ENCODE assay signal across 11 cellular contexts in genomic region chrX:154040307-154040756, GRCh38. TPM values are rescaled to one million over a fixed set of nuclear protein-coding genes. Genes with fewer than 3 reads are reported as not detected.
DNase-seq lines count a peak whose midpoint lies in the region; ATAC-seq, FAIRE-seq and TF ChIP-seq lines count a peak whose summit lies in the region.
"Had no signal": no experiment of that assay in that cellular context is flagged by ENCODE, and none has a peak within 500 bp of the region (broad histone marks: within the 10 kb centered on the region; RNA-seq: fewer than 3 reads in every experiment).

No MANE protein-coding gene starts in this region.

- intact Hi-C loops in heart left ventricle (cut with DNase I) (loop anchor here in 1 of 10 donors (10.0 kb wide), 1 partner anchor 54 kb away; the partner anchor contains the start of gene MECP2), left ventricle myocardium superior (cut with micrococcal nuclease) (no loop called here), adrenal gland (cut with DNase I) (no loop called here), HepG2 (cut with micrococcal nuclease; ENCODE audit: unreplicated experiment) (no loop called here)

- no peak for DNase-seq in heart left ventricle
- DNase-seq in left ventricle myocardium superior: no peak
- peak in 1 of 7 donors; percentile 11 for DNase-seq in adrenal gland
- DNase-seq in HepG2 (ENCODE audit: low spot score): peak; percentile 64
- DNase-seq in ureter (ENCODE audit: low spot score): no peak
- DNase-seq: Karpas-422; stimulated activated CD4-positive, alpha-beta T cell treated with anti-CD3 and anti-CD28 coated beads, Interleukin-4, amount 100 ng/mL, for 24 hours had no signal

- BruUV-seq in HepG2 (replicated peaks; lab: Mats Ljungman, UMichigan): no TSS peak

- H3K9me3 ChIP-seq in heart left ventricle: no peaks in the 10 kb centered on the region
- no peaks in the 10 kb centered on the region for H3K9me3 ChIP-seq in adrenal gland (replicated peaks in 1 of 3)
- H3K9me3 ChIP-seq in HepG2 (ENCODE audit: low read length): no peaks in the 10 kb centered on the region

- H3K9ac ChIP-seq in HepG2 (ENCODE audit: insufficient read depth, low read depth, low read length): no peak overlapping the region

- H4K20me1 ChIP-seq in HepG2 (ENCODE audit: insufficient read depth, low read length): no peaks in the 10 kb centered on the region

- no peak overlapping the region for H3K4me2 ChIP-seq in HepG2 (ENCODE audit: low read depth, low read length)

- TF ChIP-seq CTCF in heart left ventricle (IDR thresholded peaks at IDR 0.05) (no peak), adrenal gland (IDR thresholded peaks at IDR 0.05) (no peak), HepG2 (CRISPR knock-in tag; IDR thresholded peaks at IDR 0.05) (no peak)

- H2AFZ ChIP-seq in HepG2 (ENCODE audit: low read length): no peak overlapping the region

- peak overlapping the region in 2 of 12 donors; percentile 32 to 51 for H3K27ac ChIP-seq in heart left ventricle
- H3K27ac ChIP-seq in adrenal gland: peak overlapping the region in 3 of 5 donors; percentile 68 to 78 (median 72)
- peak overlapping the region; percentile 30 for H3K27ac ChIP-seq in HepG2 (ENCODE audit: extremely low read length, insufficient read depth, low read length)
- H3K27ac ChIP-seq in urinary bladder (ENCODE audit: low read depth): peak overlapping the region; percentile 59
- H3K27ac ChIP-seq: VCaP had no signal

- H3K36me3 ChIP-seq in heart left ventricle (peaks cover 0 to 4% (median 0%) of the 10 kb centered on the region in 9 donors), adrenal gland (replicated peaks in 1 of 2) (no peaks in the 10 kb centered on the region), HepG2 (replicated peaks in 1 of 2; ENCODE audit: control insufficient read depth in 1 of 2, insufficient read depth in 2 of 2, low read length in 2 of 2) (peaks cover 0 to 6% of the 10 kb centered on the region in 2 experiments; a peak in 1 of 5 replicates), urinary bladder (ENCODE audit: insufficient read depth) (no peaks in the 10 kb centered on the region)

- CTCF ChIA-PET in HepG2 (lab: Yijun Ruan, JAX; ENCODE audit: low intra/inter-chr PET ratio, low total read pairs): no interaction called here

- no peak for TF ChIP-seq EP300 in HepG2 (IDR thresholded peaks at IDR 0.05; ENCODE audit: low read depth in 2 of 2, low read length in 2 of 2)
- TF ChIP-seq EP300 in HepG2 (CRISPR knock-in tag; IDR thresholded peaks at IDR 0.05; ENCODE audit: borderline replicate concordance): no peak

- TF ChIP-seq RAD21 in HepG2 (CRISPR knock-in tag; IDR thresholded peaks at IDR 0.05): no peak

- POLR2A ChIA-PET in HepG2 (lab: Yijun Ruan, JAX): interaction anchor here (0.7 to 1.2 kb wide), 3 partner anchors 9 to 56 kb away, joined by 3 read pairs; no protein-coding TSS in a partner anchor

- H3K79me2 ChIP-seq in HepG2 (ENCODE audit: insufficient read depth, low read length): peaks cover 8% of the 10 kb centered on the region

- TF ChIP-seq POLR2A in heart left ventricle (IDR thresholded peaks at IDR 0.05) (no peak), adrenal gland (IDR thresholded peaks at IDR 0.05) (peak in 1 of 2 donors; percentile 74), HepG2 (IDR thresholded peaks at IDR 0.05; ENCODE audit: insufficient read depth in 1 of 2, low read depth in 2 of 2, low read length in 2 of 2) (no peak)

- H3K4me3 ChIP-seq in heart left ventricle (no peak overlapping the region), adrenal gland (no peak overlapping the region), HepG2 (replicated peaks in 1 of 3; ENCODE audit: insufficient read depth in 1 of 3, low read depth in 2 of 3, low read length in 3 of 3) (no peak overlapping the region), urinary bladder (ENCODE audit: low read depth, low read length) (no peak overlapping the region)

- peak; percentile 67 for FAIRE-seq in HepG2 (lab: Jason Lieb, UNC)

- WGBS in heart left ventricle, 4 donors: 27 to 38% (median 35%) methylated on average over 7 of the region's 7 CpGs
- 8 to 52% (median 31%) methylated on average over 7 of the region's 7 CpGs for WGBS in adrenal gland, 4 donors
- WGBS in HepG2 (ENCODE audit: low lambda C conversion rate): 25% methylated on average over 7 of the region's 7 CpGs
- 14% methylated on average over 7 of the region's 7 CpGs for WGBS in urinary bladder

- ATAC-seq in heart left ventricle (peak in 3 of 4 donors; percentile 31 to 54 (median 38)), left ventricle myocardium superior (no peak), HepG2 (peak; percentile 74), HG02870 (IDR thresholded peaks at IDR 0.05; ENCODE audit: unreplicated experiment) (no peak), GM19397 (IDR thresholded peaks at IDR 0.05; ENCODE audit: unreplicated experiment) (no peak)

- in situ Hi-C loops in HepG2 (cut with HindIII; ENCODE audit: extremely low pct_ligation_motif_present, low pct_unique_long_range_greater_than_20kb): no loop called here

- H3K4me1 ChIP-seq in heart left ventricle (peaks cover 0 to 57% (median 37%) of the 10 kb centered on the region in 12 donors), adrenal gland (replicated peaks in 1 of 2) (peaks cover 0 to 24% of the 10 kb centered on the region in 2 donors), HepG2 (ENCODE audit: insufficient read depth, low read length) (peaks cover 37% of the 10 kb centered on the region), urinary bladder (ENCODE audit: insufficient read depth) (no peaks in the 10 kb centered on the region)

- peaks cover 0 to 37% (median 0%) of the 10 kb centered on the region in 9 donors for H3K27me3 ChIP-seq in heart left ventricle
- H3K27me3 ChIP-seq in adrenal gland: peaks cover 5% of the 10 kb centered on the region
- H3K27me3 ChIP-seq in HepG2 (ENCODE audit: control insufficient read depth in 1 of 2, insufficient read depth in 2 of 2, low read length in 2 of 2): no peaks in the 10 kb centered on the region

RNA-seq across cellular contexts. Expression of gene IRAK1, which starts 20.6 kb away (rescaled TPM):
- total RNA-seq in heart left ventricle (10 to 100 TPM; 22.0 to 79.2 (median 29.7) TPM), left ventricle myocardium superior (33.9 TPM), adrenal gland (100 to 1,000 TPM in 4 of 8 donors, 10 to 100 TPM in 4; 79.9 to 142 (median 111) TPM), HepG2 (2016; rRNA removed; fragmentation: Illumina TruSeq; extraction: Trizol) (69.8 and 77.3 TPM in 2 replicates), urinary bladder (9.5 TPM), ureter (103 TPM)
- polyA plus RNA-seq in heart left ventricle (10 to 100 TPM; 23.8 to 89.3 TPM), adrenal gland (10 to 100 TPM; 36.9 to 70.1 (median 63.4) TPM), HepG2 (2011; rRNA removed) (57.7 and 83.5 TPM in 2 replicates), urinary bladder (67.2 TPM)
- total RNA-seq in HepG2 (2016; cell fraction: cytosol; rRNA removed; fragmentation: Illumina TruSeq; extraction: Trizol; ENCODE audit: low read depth): 104 and 121 TPM in 2 replicates
- total RNA-seq in HepG2 (2016; cell fraction: insoluble cytoplasmic fraction; rRNA removed; fragmentation: Illumina TruSeq; extraction: Trizol): 57.7 and 81.1 TPM in 2 replicates
- 244 and 255 TPM in 2 replicates for total RNA-seq in HepG2 (2016; cell fraction: membrane; rRNA removed; fragmentation: Illumina TruSeq; extraction: Trizol)
- 35.1 and 36.4 TPM in 2 replicates for total RNA-seq in HepG2 (2016; cell fraction: nucleus; rRNA removed; fragmentation: Illumina TruSeq; extraction: Trizol)
- polyA plus RNA-seq in HepG2 (2011; cell fraction: cytosol; rRNA removed): 47.6 and 67.3 TPM in 2 replicates
- 59.5 and 63.5 TPM in 2 replicates for polyA plus RNA-seq in HepG2 (2011; cell fraction: nucleus; rRNA removed)
- 65.5 and 87.1 TPM in 2 replicates for polyA plus RNA-seq in HepG2 (2012)
- 148 and 150 TPM in 2 replicates for polyA plus RNA-seq in HepG2 (2016; cell fraction: cytosol; fragmentation: Illumina TruSeq; extraction: Trizol; ENCODE audit: low read depth)
- 80.3 and 99.3 TPM in 2 replicates for polyA plus RNA-seq in HepG2 (2016; cell fraction: insoluble cytoplasmic fraction; fragmentation: Illumina TruSeq; extraction: Trizol; ENCODE audit: low read depth)
- polyA plus RNA-seq in HepG2 (2016; cell fraction: membrane; fragmentation: Illumina TruSeq; extraction: Trizol; ENCODE audit: low read depth): 244 and 277 TPM in 2 replicates
- 93.5 and 94.6 TPM in 2 replicates for polyA plus RNA-seq in HepG2 (2016; cell fraction: nucleus; fragmentation: Illumina TruSeq; extraction: Trizol; ENCODE audit: insufficient read depth, low read depth)
- 195 and 354 TPM in 2 replicates for polyA minus RNA-seq in HepG2 (2011; rRNA and poly(A)+ RNA removed; ENCODE audit: low replicate concordance)
- 79.8 and 83.1 TPM in 2 replicates for polyA minus RNA-seq in HepG2 (2011; cell fraction: cytosol; rRNA and poly(A)+ RNA removed)
- 16.6 and 21.8 TPM in 2 replicates for polyA minus RNA-seq in HepG2 (2011; cell fraction: nucleus; rRNA and poly(A)+ RNA removed)

RNA-seq across cellular contexts. Expression of gene MECP2, which starts 57.2 kb away (rescaled TPM):
- total RNA-seq in heart left ventricle (10 to 100 TPM; 24.6 to 83.3 (median 37.1) TPM), left ventricle myocardium superior (35.9 TPM), adrenal gland (10 to 100 TPM; 35.0 to 67.7 (median 60.3) TPM), HepG2 (2016; rRNA removed; fragmentation: Illumina TruSeq; extraction: Trizol) (16.4 and 18.1 TPM in 2 replicates), urinary bladder (30.5 TPM), ureter (105 TPM)
- polyA plus RNA-seq in heart left ventricle (10 to 100 TPM; 22.7 to 28.6 TPM), adrenal gland (10 to 100 TPM; 23.3 to 28.6 (median 24.5) TPM), HepG2 (2011; rRNA removed) (7.9 and 8.0 TPM in 2 replicates), urinary bladder (25.9 TPM)
- total RNA-seq in HepG2 (2016; cell fraction: cytosol; rRNA removed; fragmentation: Illumina TruSeq; extraction: Trizol; ENCODE audit: low read depth): 12.6 and 12.7 TPM in 2 replicates
- total RNA-seq in HepG2 (2016; cell fraction: insoluble cytoplasmic fraction; rRNA removed; fragmentation: Illumina TruSeq; extraction: Trizol): 15.3 and 17.0 TPM in 2 replicates
- 27.1 and 27.7 TPM in 2 replicates for total RNA-seq in HepG2 (2016; cell fraction: membrane; rRNA removed; fragmentation: Illumina TruSeq; extraction: Trizol)
- total RNA-seq in HepG2 (2016; cell fraction: nucleus; rRNA removed; fragmentation: Illumina TruSeq; extraction: Trizol): 18.4 and 26.4 TPM in 2 replicates
- polyA plus RNA-seq in HepG2 (2011; cell fraction: cytosol; rRNA removed): 4.6 and 4.7 TPM in 2 replicates
- polyA plus RNA-seq in HepG2 (2011; cell fraction: nucleus; rRNA removed): 19.4 and 22.3 TPM in 2 replicates
- 8.3 and 9.6 TPM in 2 replicates for polyA plus RNA-seq in HepG2 (2012)
- polyA plus RNA-seq in HepG2 (2016; cell fraction: cytosol; fragmentation: Illumina TruSeq; extraction: Trizol; ENCODE audit: low read depth): 15.2 and 15.6 TPM in 2 replicates
- 11.9 and 15.9 TPM in 2 replicates for polyA plus RNA-seq in HepG2 (2016; cell fraction: insoluble cytoplasmic fraction; fragmentation: Illumina TruSeq; extraction: Trizol; ENCODE audit: low read depth)
- 22.5 and 23.0 TPM in 2 replicates for polyA plus RNA-seq in HepG2 (2016; cell fraction: membrane; fragmentation: Illumina TruSeq; extraction: Trizol; ENCODE audit: low read depth)
- polyA plus RNA-seq in HepG2 (2016; cell fraction: nucleus; fragmentation: Illumina TruSeq; extraction: Trizol; ENCODE audit: insufficient read depth, low read depth): 21.4 and 24.2 TPM in 2 replicates
- 17.0 and 27.8 TPM in 2 replicates for polyA minus RNA-seq in HepG2 (2011; rRNA and poly(A)+ RNA removed; ENCODE audit: low replicate concordance)
- polyA minus RNA-seq in HepG2 (2011; cell fraction: cytosol; rRNA and poly(A)+ RNA removed): 3.6 and 5.0 TPM in 2 replicates
- 33.7 and 39.8 TPM in 2 replicates for polyA minus RNA-seq in HepG2 (2011; cell fraction: nucleus; rRNA and poly(A)+ RNA removed)

Comparison
In these comparisons a context has a peak if more than half of its experiments do, and no peak if none do; other contexts are left out.
1. ATAC-seq: peak in heart left ventricle (3 of 4) and HepG2 (single experiment); none in left ventricle myocardium superior (single experiment), HG02870 (single experiment) and GM19397 (single experiment).